ENCODE assay signal across 21 cellular contexts in the genomic region with DNA sequence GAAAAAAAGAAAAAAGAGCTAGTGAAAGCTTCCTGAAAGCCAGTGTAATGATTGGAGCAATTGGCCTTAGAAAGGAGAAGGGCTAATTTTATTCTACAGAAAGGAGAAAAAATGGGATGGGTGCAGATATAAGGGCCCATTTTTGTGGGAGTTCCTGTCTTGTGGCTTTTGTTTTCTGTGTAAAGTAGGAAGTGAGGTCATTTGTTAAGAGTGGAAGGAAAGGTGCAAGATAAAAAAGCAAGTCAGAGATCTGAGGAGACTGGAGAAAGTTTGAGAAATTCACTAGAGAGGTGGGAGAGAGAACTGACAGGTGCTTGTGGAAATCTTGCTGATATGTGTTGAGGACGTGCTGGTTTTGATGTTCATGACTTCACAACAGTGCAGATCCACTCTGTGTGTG.
DNase-seq lines count a peak whose midpoint lies in the region; ATAC-seq and TF ChIP-seq lines count a peak whose summit lies in the region.
"Had no signal": no experiment of that assay in that cellular context is flagged by ENCODE, and none has a peak within 500 bp of the region (broad histone marks: within the 10 kb centered on the region; RNA-seq: fewer than 3 reads in every experiment).

No MANE protein-coding gene starts in this region.

- H3K27me3 ChIP-seq in DOHH2 (ENCODE audit: control insufficient read depth, low read length) (no peaks in the 10 kb centered on the region), OCI-LY1 (ENCODE audit: insufficient read depth, low read length) (no peaks in the 10 kb centered on the region), heart right ventricle (no peaks in the 10 kb centered on the region)
- H3K27me3 ChIP-seq: BLaER1 treated with 17β-estradiol and CSF1 and Interleukin-3, amounts not matched to agents 10 nM and 100 nM; SJSA1 had no signal

- H3K36me3 ChIP-seq in DOHH2 (ENCODE audit: control insufficient read depth, low read length) (no peaks in the 10 kb centered on the region), OCI-LY1 (ENCODE audit: insufficient read depth, low read length) (no peaks in the 10 kb centered on the region), heart right ventricle (no peaks in the 10 kb centered on the region)
- H3K36me3 ChIP-seq: BLaER1 treated with 17β-estradiol and CSF1 and Interleukin-3, amounts not matched to agents 10 nM and 100 nM; SJSA1 had no signal

- H3K9me3 ChIP-seq in DOHH2 (ENCODE audit: control insufficient read depth, insufficient read depth, low read length) (no peaks in the 10 kb centered on the region), OCI-LY1 (ENCODE audit: low read length) (no peaks in the 10 kb centered on the region), heart right ventricle (peaks cover 0 to 11% (median 0%) of the 10 kb centered on the region in 11 donors)
- H3K9me3 ChIP-seq: SJSA1 had no signal

- DNase-seq in KBM-7 (peak; percentile 49), inferior parietal cortex (ENCODE audit: extremely low spot score) (peak; percentile 0), heart right ventricle (no peak)
- no peak for DNase-seq in central memory CD4-positive, alpha-beta T cell
- DNase-seq: ACHN; CD8-positive, alpha-beta T cell; HCEC 1CT; NCI-H1092 treated with DMSO at 0.1 percent for 48 hours; NCI-H146; NCI-H2029; NCI-H226; NCI-H510A treated with DMSO at 0.1 percent for 48 hours; NCI-H748 treated with DMSO at 0.1 percent for 48 hours had no signal

- no peaks in the 10 kb centered on the region for H3K9me2 ChIP-seq in DOHH2 (replicated peaks; ENCODE audit: control insufficient read depth, low read length)
- H3K9me2 ChIP-seq in OCI-LY1 (ENCODE audit: low read depth, low read length): no peaks in the 10 kb centered on the region

- H4K20me1 ChIP-seq in DOHH2 (ENCODE audit: control insufficient read depth, insufficient read depth, low read depth, low read length) (no peaks in the 10 kb centered on the region), OCI-LY1 (ENCODE audit: insufficient read depth, low read length) (no peaks in the 10 kb centered on the region)
- H4K20me1 ChIP-seq: BLaER1 treated with 17β-estradiol and CSF1 and Interleukin-3, amounts not matched to agents 10 nM and 100 nM had no signal

- ATAC-seq in HG02678 (IDR thresholded peaks at IDR 0.05; ENCODE audit: unreplicated experiment) (no peak), heart right ventricle (no peak)
- ATAC-seq: CD8-positive, alpha-beta T cell; GM23338; Right ventricle myocardium inferior had no signal

- H3F3A ChIP-seq in DOHH2 (ENCODE audit: control insufficient read depth, insufficient read depth) (no peaks in the 10 kb centered on the region), OCI-LY1 (ENCODE audit: insufficient read depth, low read length) (no peaks in the 10 kb centered on the region)

- H3K79me2 ChIP-seq in DOHH2 (ENCODE audit: control insufficient read depth, low read length) (no peaks in the 10 kb centered on the region), OCI-LY1 (ENCODE audit: insufficient read depth, low read length) (no peaks in the 10 kb centered on the region)

- no peak overlapping the region for H3K27ac ChIP-seq in DOHH2 (ENCODE audit: low read depth, low read length)
- no peak overlapping the region for H3K27ac ChIP-seq in OCI-LY1 (ENCODE audit: low read depth, low read length, poor library complexity, severe bottlenecking)
- no peak overlapping the region for H3K27ac ChIP-seq in heart right ventricle
- H3K27ac ChIP-seq: BLaER1 treated with 17β-estradiol and CSF1 and Interleukin-3, amounts not matched to agents 10 nM and 100 nM; KMS-11; SJSA1 had no signal

- H3K4me1 ChIP-seq in DOHH2 (ENCODE audit: control insufficient read depth, low read length): peaks cover 14% of the 10 kb centered on the region
- peaks cover 8% of the 10 kb centered on the region for H3K4me1 ChIP-seq in OCI-LY1 (ENCODE audit: insufficient read depth, low read length, severe bottlenecking)
- H3K4me1 ChIP-seq in heart right ventricle: peaks cover 0 to 12% (median 0%) of the 10 kb centered on the region in 9 donors
- H3K4me1 ChIP-seq: SJSA1 had no signal

- 0 out of 2 replicates have a peak overlapping the region, but pooled peaks have one; percentile 9 for H2AFZ ChIP-seq in OCI-LY1 (ENCODE audit: low read length)
- H2AFZ ChIP-seq: GM23338 had no signal

- H3K4me3 ChIP-seq in DOHH2 (ENCODE audit: low read length) (0 out of 2 replicates have a peak overlapping the region, but pooled peaks have one; percentile 5), OCI-LY1 (ENCODE audit: low read depth, low read length, poor library complexity, severe bottlenecking) (no peak overlapping the region), heart right ventricle (no peak overlapping the region)
- H3K4me3 ChIP-seq: BLaER1 treated with 17β-estradiol and CSF1 and Interleukin-3, amounts not matched to agents 10 nM and 100 nM; GM23338; SJSA1 had no signal

- intact Hi-C loops in heart right ventricle (cut with DNase I): no loop called here

- 92 to 97% methylated on average over 1 of the region's 1 CpG for WGBS in heart right ventricle, 2 donors

- H3K4me2 ChIP-seq in DOHH2 (ENCODE audit: low read length) (peak overlapping the region; percentile 11; the same call in 1 of the 2 replicates), OCI-LY1 (ENCODE audit: low read length) (no peak overlapping the region)
- H3K4me2 ChIP-seq: GM23338, KMS-11 had no signal

- in situ Hi-C loops in KBM-7 (cut with MboI; ENCODE audit: low pct_unique_long_range_greater_than_20kb, low sequenced_read_pairs): no loop called here

- H3K9ac ChIP-seq in OCI-LY1 (ENCODE audit: low read length): no peak overlapping the region
- H3K9ac ChIP-seq: BLaER1 treated with 17β-estradiol and CSF1 and Interleukin-3, amounts not matched to agents 10 nM and 100 nM; KMS-11 had no signal

- TF ChIP-seq CTCF in DOHH2 (IDR thresholded peaks at IDR 0.05; ENCODE audit: low read depth, low read length, poor library complexity, severe bottlenecking) (no peak), OCI-LY1 (IDR thresholded peaks at IDR 0.05; ENCODE audit: low read length) (no peak), heart right ventricle (IDR thresholded peaks at IDR 0.05) (no peak)

Comparison
In these comparisons a context has a peak if more than half of its experiments do, and no peak if none do; other contexts are left out.
1. DNase-seq: peak in KBM-7 (single experiment) and inferior parietal cortex (single experiment); none in central memory CD4-positive, alpha-beta T cell (single experiment) and heart right ventricle (0 of 2).